In the genomic region with DNA sequence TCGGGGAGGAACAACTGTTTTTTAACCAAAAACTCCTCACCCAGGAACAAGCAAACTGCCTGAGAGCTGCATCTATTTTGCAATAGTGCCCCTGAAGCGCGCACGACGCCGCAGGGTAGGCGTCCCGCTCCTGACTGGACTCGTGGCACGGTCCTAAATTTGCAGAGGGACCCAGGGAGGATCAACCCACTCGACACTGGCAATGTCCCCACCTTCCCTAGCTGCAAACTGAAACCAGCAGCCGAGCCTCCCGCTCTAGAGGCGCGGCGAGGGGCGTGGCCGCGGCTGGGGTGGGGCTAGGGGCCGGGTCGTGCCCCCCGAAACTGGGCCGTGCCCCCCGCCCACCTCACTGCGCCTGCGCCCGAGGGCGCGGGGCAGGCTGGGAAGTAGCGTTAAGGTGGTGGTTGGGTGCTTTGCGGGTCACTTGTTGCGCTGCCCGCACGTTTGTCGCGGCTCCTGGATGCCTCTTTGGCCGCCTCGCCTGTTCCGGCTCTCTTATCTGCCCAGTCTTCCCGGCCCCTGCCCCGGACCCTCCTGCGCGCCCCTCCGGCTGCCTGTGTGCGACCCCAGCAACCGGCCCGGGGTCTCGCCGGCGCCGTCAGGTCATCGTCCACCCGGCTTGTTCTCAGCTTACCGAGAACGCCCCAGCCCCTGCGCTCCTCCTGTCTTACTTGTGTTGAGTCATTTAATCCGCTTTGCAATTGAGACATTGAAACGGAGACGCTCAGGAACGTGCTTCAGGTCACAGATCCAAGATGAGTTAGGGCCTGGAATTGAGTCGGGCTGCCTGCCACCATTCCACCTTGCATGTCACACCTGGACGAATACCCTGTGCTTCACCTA, we compare ENCODE assay signal across 8 cellular contexts. TPM values are rescaled to one million over a fixed set of nuclear protein-coding genes. Genes with fewer than 3 reads are reported as not detected.
DNase-seq lines count a peak whose midpoint lies in the region; ATAC-seq, FAIRE-seq and TF ChIP-seq lines count a peak whose summit lies in the region.

No MANE protein-coding gene starts in this region.

- peak overlapping the region; percentile 85 to 97 (median 94) for H3K4me3 Mint-ChIP-seq in naive thymus-derived CD8-positive, alpha-beta T cell
- H3K4me3 Mint-ChIP-seq in stimulated activated naive B cell treated with anti-CD40 and anti-IgM and Interleukin-4, amounts not matched to agents 10 μg/mL and 1 μg/mL and 100 μg/mL, for 72 hours: peak overlapping the region; percentile 91 to 93

- POLR2A ChIA-PET in naive thymus-derived CD8-positive, alpha-beta T cell (lab: Charles Lee): interaction anchor here (0.6 to 2.2 kb wide), 7 partner anchors 9 to 1099 kb away, joined by 3 to 25 read pairs (median 3); partner anchors contain the start of gene LSM14A

- H3K36me3 ChIP-seq in DOHH2 (ENCODE audit: control insufficient read depth, low read length) (no peaks in the 10 kb centered on the region), fibroblast of lung (ENCODE audit: control insufficient read depth, insufficient read depth, low read length) (no peaks in the 10 kb centered on the region)

- no peaks in the 10 kb centered on the region for H3K36me3 Mint-ChIP-seq in naive thymus-derived CD8-positive, alpha-beta T cell
- no peaks in the 10 kb centered on the region for H3K36me3 Mint-ChIP-seq in stimulated activated naive B cell treated with anti-CD40 and anti-IgM and Interleukin-4, amounts not matched to agents 10 μg/mL and 1 μg/mL and 100 μg/mL, for 72 hours

- no peak for TF ChIP-seq EP300 in Ishikawa (IDR thresholded peaks at IDR 0.05; ENCODE audit: borderline replicate concordance)

- peak overlapping the region in 9 of 10 donors; percentile 91 to 96 (median 96) for H3K27ac Mint-ChIP-seq in naive thymus-derived CD8-positive, alpha-beta T cell
- H3K27ac Mint-ChIP-seq in stimulated activated naive B cell treated with anti-CD40 and anti-IgM and Interleukin-4, amounts not matched to agents 10 μg/mL and 1 μg/mL and 100 μg/mL, for 72 hours: peak overlapping the region; percentile 96

- H3K9me2 ChIP-seq in DOHH2 (replicated peaks; ENCODE audit: control insufficient read depth, low read length): no peaks in the 10 kb centered on the region

- H3K4me3 ChIP-seq in DOHH2 (ENCODE audit: low read length): peak overlapping the region; percentile 98
- peak overlapping the region; percentile 42 to 82 (median 70) for H3K4me3 ChIP-seq in fibroblast of lung (replicated peaks in 1 of 4; ENCODE audit: control extremely low read depth in 1 of 4, insufficient read depth in 1 of 4, low read depth in 3 of 4, low read length in 4 of 4)

- peak overlapping the region; percentile 92 for H2AFZ ChIP-seq in fibroblast of lung (ENCODE audit: low read length)

- 0 out of 2 replicates have a peak, but pooled peaks cover 6% of the 10 kb centered on the region for H3K27me3 ChIP-seq in DOHH2 (ENCODE audit: control insufficient read depth, low read length)
- H3K27me3 ChIP-seq in fibroblast of lung (ENCODE audit: control insufficient read depth, insufficient read depth, low read length): no peaks in the 10 kb centered on the region

- no peaks in the 10 kb centered on the region for H3F3A ChIP-seq in DOHH2 (ENCODE audit: control insufficient read depth, insufficient read depth)

- no peaks in the 10 kb centered on the region for H3K27me3 Mint-ChIP-seq in naive thymus-derived CD8-positive, alpha-beta T cell
- peaks cover 0 to 4% of the 10 kb centered on the region in 2 donors for H3K27me3 Mint-ChIP-seq in stimulated activated naive B cell treated with anti-CD40 and anti-IgM and Interleukin-4, amounts not matched to agents 10 μg/mL and 1 μg/mL and 100 μg/mL, for 72 hours

- H3K79me2 ChIP-seq in DOHH2 (ENCODE audit: control insufficient read depth, low read length) (peaks cover 3% of the 10 kb centered on the region), fibroblast of lung (ENCODE audit: control insufficient read depth, insufficient read depth, low read length) (no peaks in the 10 kb centered on the region)

- peak overlapping the region; percentile 94 for H3K4me2 ChIP-seq in DOHH2 (ENCODE audit: low read length)
- peak overlapping the region; percentile 91 for H3K4me2 ChIP-seq in fibroblast of lung (ENCODE audit: extremely low read depth, insufficient read depth, low read length)

- H3K27ac ChIP-seq in DOHH2 (ENCODE audit: low read depth, low read length) (peak overlapping the region; percentile 53), fibroblast of lung (ENCODE audit: insufficient read depth, low read length) (peak overlapping the region; percentile 18)

- no peaks in the 10 kb centered on the region for H4K20me1 ChIP-seq in DOHH2 (ENCODE audit: control insufficient read depth, insufficient read depth, low read depth, low read length)
- H4K20me1 ChIP-seq in fibroblast of lung (ENCODE audit: control insufficient read depth, extremely low read depth, insufficient read depth, low read length): no peaks in the 10 kb centered on the region

- DNase-seq in RCC 7860 (ENCODE audit: low spot score) (peak; percentile 36), fibroblast of lung (ENCODE audit: low read depth in 2 of 2) (peak; percentile 61 to 73)
- DNase-seq in activated T-helper 1 cell treated with anti-CD3 and anti-CD28 coated beads, Interleukin-2, amount 50 U/mL, for 16 hours (ENCODE audit: low read depth in 1 of 2, low spot score in 1 of 2): peak; percentile 73 to 85
- DNase-seq in naive thymus-derived CD8-positive, alpha-beta T cell: peak; percentile 88 to 96 (median 94)
- peak; percentile 88 for DNase-seq in stimulated activated naive B cell treated with anti-CD40 and anti-IgM and Interleukin-4, amounts not matched to agents 10 μg/mL and 1 μg/mL and 100 μg/mL, for 72 hours

- peak; percentile 92 for ATAC-seq in GM21717 (IDR thresholded peaks at IDR 0.05; ENCODE audit: unreplicated experiment)
- peak; percentile 96 to 97 for ATAC-seq in naive thymus-derived CD8-positive, alpha-beta T cell
- peak; percentile 95 to 99 for ATAC-seq in stimulated activated naive B cell treated with anti-CD40 and anti-IgM and Interleukin-4, amounts not matched to agents 10 μg/mL and 1 μg/mL and 100 μg/mL, for 72 hours (replicated peaks)

- H3K9me3 Mint-ChIP-seq in naive thymus-derived CD8-positive, alpha-beta T cell: no peaks in the 10 kb centered on the region
- no peaks in the 10 kb centered on the region for H3K9me3 Mint-ChIP-seq in stimulated activated naive B cell treated with anti-CD40 and anti-IgM and Interleukin-4, amounts not matched to agents 10 μg/mL and 1 μg/mL and 100 μg/mL, for 72 hours

- no peak for FAIRE-seq in RCC 7860 (lab: Jason Lieb, UNC)

- peaks cover 0 to 12% (median 5%) of the 10 kb centered on the region in 4 donors for H3K4me1 Mint-ChIP-seq in naive thymus-derived CD8-positive, alpha-beta T cell
- peaks cover 6% of the 10 kb centered on the region in 2 donors for H3K4me1 Mint-ChIP-seq in stimulated activated naive B cell treated with anti-CD40 and anti-IgM and Interleukin-4, amounts not matched to agents 10 μg/mL and 1 μg/mL and 100 μg/mL, for 72 hours

- TF ChIP-seq CTCF in DOHH2 (IDR thresholded peaks at IDR 0.05; ENCODE audit: low read depth, low read length, poor library complexity, severe bottlenecking) (no peak), fibroblast of lung (conservative IDR thresholded peaks at IDR 0.05 in 1 of 2, IDR thresholded peaks at IDR 0.05 in 1 of 2; ENCODE audit: low read depth in 1 of 2, low read length in 2 of 2) (no peak)

- peak overlapping the region; percentile 30 for H3K9ac ChIP-seq in fibroblast of lung (ENCODE audit: insufficient read depth, low read length)

- H3K4me1 ChIP-seq in DOHH2 (ENCODE audit: control insufficient read depth, low read length): peaks cover 8% of the 10 kb centered on the region
- no peaks in the 10 kb centered on the region for H3K4me1 ChIP-seq in fibroblast of lung (ENCODE audit: control insufficient read depth, extremely low read depth, insufficient read depth, low read length)

- no peak for TF ChIP-seq RAD21 in Ishikawa (IDR thresholded peaks at IDR 0.05; ENCODE audit: low read depth)

- H3K9me3 ChIP-seq in DOHH2 (ENCODE audit: control insufficient read depth, insufficient read depth, low read length): no peaks in the 10 kb centered on the region
- H3K9me3 ChIP-seq in fibroblast of lung (ENCODE audit: control insufficient read depth, insufficient read depth, low read depth, low read length): no peaks in the 10 kb centered on the region

TF ChIP-seq in Ishikawa, 13 proteins besides CTCF, POLR2A, EP300 and RAD21:
- TF ChIP-seq CREB1 (IDR thresholded peaks at IDR 0.05; ENCODE audit: low read depth) (no peak), ZBTB7A (IDR thresholded peaks at IDR 0.05; ENCODE audit: low read depth) (peak; percentile 95), EGR1 (IDR thresholded peaks at IDR 0.05) (no peak), MAX (IDR thresholded peaks at IDR 0.05) (peak; percentile 89), CEBPB (IDR thresholded peaks at IDR 0.05) (peak; percentile 79), TCF12 (IDR thresholded peaks at IDR 0.05; ENCODE audit: low read depth) (peak; percentile 18; the same call in 1 of the 2 replicates), TAF1 (IDR thresholded peaks at IDR 0.05; ENCODE audit: low read depth) (peak; percentile 71; the same call in 1 of the 2 replicates)
- TF ChIP-seq, protein P1, sequence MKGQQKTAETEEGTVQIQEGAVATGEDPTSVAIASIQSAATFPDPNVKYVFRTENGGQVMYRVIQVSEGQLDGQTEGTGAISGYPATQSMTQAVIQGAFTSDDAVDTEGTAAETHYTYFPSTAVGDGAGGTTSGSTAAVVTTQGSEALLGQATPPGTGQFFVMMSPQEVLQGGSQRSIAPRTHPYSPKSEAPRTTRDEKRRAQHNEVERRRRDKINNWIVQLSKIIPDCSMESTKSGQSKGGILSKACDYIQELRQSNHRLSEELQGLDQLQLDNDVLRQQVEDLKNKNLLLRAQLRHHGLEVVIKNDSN (IDR thresholded peaks at IDR 0.05): no peak

RNA-seq across cellular contexts. Expression of gene LSM14A, which starts 37.9 kb away (rescaled TPM):
- 73.4 and 97.8 TPM in 2 replicates for total RNA-seq in fibroblast of lung
- 82.2 and 82.5 TPM in 2 replicates for polyA plus RNA-seq in fibroblast of lung
- 67.2 and 68.4 TPM in 2 replicates for polyA plus RNA-seq in fibroblast of lung (2012)
- polyA minus RNA-seq in fibroblast of lung (ENCODE audit: low replicate concordance): 71.5 and 114 TPM in 2 replicates
- total RNA-seq in naive thymus-derived CD8-positive, alpha-beta T cell: 100 to 1,000 TPM; 196 to 209 TPM
- polyA plus RNA-seq in naive thymus-derived CD8-positive, alpha-beta T cell: 100 to 1,000 TPM; 163 to 193 (median 172) TPM

Comparison
In these comparisons a context has a peak if more than half of its experiments do, and no peak if none do; other contexts are left out.
1. Peak in every context shown above with its lines: DNase-seq, ATAC-seq, H3K4me3 ChIP-seq and H3K27ac ChIP-seq.
2. DNase-seq: peak in every context shown above with its lines; median percentile 94 in naive thymus-derived CD8-positive, alpha-beta T cell; 88 in stimulated activated naive B cell treated with anti-CD40 and anti-IgM and Interleukin-4, amounts not matched to agents 10 μg/mL and 1 μg/mL and 100 μg/mL, for 72 hours; 79 in activated T-helper 1 cell treated with anti-CD3 and anti-CD28 coated beads, Interleukin-2, amount 50 U/mL, for 16 hours; 67 in fibroblast of lung; 36 in RCC 7860.